In genomic region chr16:71288890-71289731, GRCh38 we compare ENCODE assay signal across 1 cellular context.
TF ChIP-seq lines count a peak whose summit lies in the region.

CMTR2 (minus strand) TSS chr16:71289402; CDS start chr16:71285920, 3,482 bp downstream.

TF ChIP-seq in HEK293, 187 proteins besides CTCF, POLR2A, EP300 and RAD21 (continued from another document and continues in another):
- TF ChIP-seq PRDM10 (tag by site-specific recombination; IDR thresholded peaks at IDR 0.05) (peak; percentile 66), ZNF132 (tag by site-specific recombination; IDR thresholded peaks at IDR 0.05; ENCODE audit: borderline replicate concordance) (no peak), ZNF391 (tag by site-specific recombination; IDR thresholded peaks at IDR 0.05; ENCODE audit: borderline replicate concordance, low read depth) (peak; percentile 72; the same call in 1 of the 2 replicates), PRDM6 (tag by site-specific recombination; IDR thresholded peaks at IDR 0.05) (no peak), ZNF677 (tag by site-specific recombination; IDR thresholded peaks at IDR 0.05) (no peak), INSM2 (tag by site-specific recombination; IDR thresholded peaks at IDR 0.05) (peak; percentile 41; the same call in 1 of the 2 replicates), KLF16 (tag by site-specific recombination; IDR thresholded peaks at IDR 0.05) (peak; percentile 79), YY2 (tag by site-specific recombination; IDR thresholded peaks at IDR 0.05) (peak; percentile 72; the same call in 1 of the 2 replicates), ZNF571 (tag by site-specific recombination; IDR thresholded peaks at IDR 0.05) (no peak), ZBTB1 (tag by site-specific recombination; IDR thresholded peaks at IDR 0.05) (no peak), SCRT2 (tag by site-specific recombination; IDR thresholded peaks at IDR 0.05) (no peak; the same call in 1 of the 2 replicates), ZNF664 (tag by site-specific recombination; IDR thresholded peaks at IDR 0.05) (no peak), ZBTB26 (tag by site-specific recombination; optimal IDR thresholded peaks at IDR 0.05) (peak; percentile 66), ZFHX2 (tag by site-specific recombination; conservative IDR thresholded peaks at IDR 0.05) (peak; percentile 79), ZNF600 (tag by site-specific recombination; IDR thresholded peaks at IDR 0.05) (peak; percentile 81), AEBP2 (tag by site-specific recombination; IDR thresholded peaks at IDR 0.05; ENCODE audit: borderline replicate concordance) (no peak), ZNF658 (tag by site-specific recombination; IDR thresholded peaks at IDR 0.05) (no peak), KLF9 (tag by site-specific recombination; IDR thresholded peaks at IDR 0.05; ENCODE audit: low read depth) (peak; percentile 93), ZNF133 (tag by site-specific recombination; IDR thresholded peaks at IDR 0.05) (no peak), PRDM4 (tag by site-specific recombination; IDR thresholded peaks at IDR 0.05) (no peak), ZNF426 (tag by site-specific recombination; IDR thresholded peaks at IDR 0.05) (no peak), ZNF449 (tag by site-specific recombination; IDR thresholded peaks at IDR 0.05) (peak; percentile 29; the same call in 1 of the 2 replicates), ZFP69B (tag by site-specific recombination; IDR thresholded peaks at IDR 0.05) (peak; percentile 74; the same call in 1 of the 2 replicates), GLIS1 (tag by site-specific recombination; IDR thresholded peaks at IDR 0.05) (no peak), ZNF37A (tag by site-specific recombination; IDR thresholded peaks at IDR 0.05) (no peak), ZNF16 (tag by site-specific recombination; IDR thresholded peaks at IDR 0.05; ENCODE audit: low read depth) (no peak), ZNF580 (tag by site-specific recombination; IDR thresholded peaks at IDR 0.05) (no peak), ZNF670 (tag by site-specific recombination; IDR thresholded peaks at IDR 0.05; ENCODE audit: low read depth) (no peak), HOXC10 (CRISPR knock-in tag; IDR thresholded peaks at IDR 0.05) (no peak), ZNF704 (tag by site-specific recombination; IDR thresholded peaks at IDR 0.05) (no peak), ZNF148 (tag by site-specific recombination; IDR thresholded peaks at IDR 0.05; ENCODE audit: borderline replicate concordance) (no peak), ZFP3 (tag by site-specific recombination; IDR thresholded peaks at IDR 0.05; ENCODE audit: low read depth) (no peak), KLF8 (tag by site-specific recombination; IDR thresholded peaks at IDR 0.05) (peak; percentile 64), ZNF221 (tag by site-specific recombination; IDR thresholded peaks at IDR 0.05; ENCODE audit: borderline replicate concordance) (no peak), ZNF266 (tag by site-specific recombination; IDR thresholded peaks at IDR 0.05; ENCODE audit: low read depth) (no peak), ZNF747 (tag by site-specific recombination; IDR thresholded peaks at IDR 0.05) (no peak), SALL2 (tag by site-specific recombination; IDR thresholded peaks at IDR 0.05; ENCODE audit: borderline replicate concordance) (no peak), BCL11B (tag by site-specific recombination; IDR thresholded peaks at IDR 0.05; ENCODE audit: low read depth) (no peak), ZNF654 (tag by site-specific recombination; IDR thresholded peaks at IDR 0.05; ENCODE audit: low read depth) (no peak), ZSCAN30 (tag by site-specific recombination; IDR thresholded peaks at IDR 0.05) (0 out of 2 replicates have a peak, but pooled peaks have one; percentile 25), SP3 (tag by site-specific recombination; IDR thresholded peaks at IDR 0.05) (peak; percentile 75)
